ENCODE assay signal across 8 cellular contexts in genomic region chr4:30717208-30718020, GRCh38. TPM values are rescaled to one million over a fixed set of nuclear protein-coding genes. Genes with fewer than 3 reads are reported as not detected.
DNase-seq lines count a peak whose midpoint lies in the region; ATAC-seq and TF ChIP-seq lines count a peak whose summit lies in the region.

No MANE protein-coding gene starts in this region.

- in situ Hi-C loops in T47D (cut with HindIII; ENCODE audit: low pct_unique_long_range_greater_than_20kb, low sequenced_read_pairs) = no loop called here

- H3K4me1 ChIP-seq in BE2C = no peaks in the 10 kb centered on the region
- H3K4me1 ChIP-seq in iPS-20b (ENCODE audit: insufficient read depth, low read length) = peaks cover 10% of the 10 kb centered on the region; the same call in 1 of the 2 replicates
- peaks cover 0 to 10% (median 5%) of the 10 kb centered on the region in 4 donors for H3K4me1 ChIP-seq in sigmoid colon

- ATAC-seq in GM19397 (IDR thresholded peaks at IDR 0.05; ENCODE audit: unreplicated experiment) = peak; percentile 51
- no peak for ATAC-seq in HG03135 (IDR thresholded peaks at IDR 0.05; ENCODE audit: unreplicated experiment)

- no peak for TF ChIP-seq POLR2A in sigmoid colon (IDR thresholded peaks at IDR 0.05)

- H3K27ac ChIP-seq in iPS-20b (ENCODE audit: low read length) = no peak overlapping the region
- H3K27ac ChIP-seq in sigmoid colon = peak overlapping the region; percentile 78 to 89 (median 84)

- H3K36me3 ChIP-seq in BE2C (no peaks in the 10 kb centered on the region), iPS-20b (ENCODE audit: insufficient read depth, low read depth, low read length) (no peaks in the 10 kb centered on the region), sigmoid colon (no peaks in the 10 kb centered on the region)

- intact Hi-C loops in sigmoid colon (cut with DNase I) = loop anchor here (10.0 kb wide), 2 partner anchors 427 to 637 kb away; no protein-coding TSS in a partner anchor

- no peak for TF ChIP-seq CTCF in BE2C (IDR thresholded peaks at IDR 0.05; ENCODE audit: low read depth, low read length)
- no peak for TF ChIP-seq CTCF in sigmoid colon (IDR thresholded peaks at IDR 0.05)

- peak overlapping the region; percentile 75 for H3K4me3 ChIP-seq in BE2C (ENCODE audit: low read depth, low read length)
- peak overlapping the region; percentile 84 for H3K4me3 ChIP-seq in iPS-20b (ENCODE audit: low read length)
- peak overlapping the region; percentile 62 to 92 (median 80) for H3K4me3 ChIP-seq in sigmoid colon

- 1% methylated on average over 55 of the region's 55 CpGs for WGBS in sigmoid colon, 2 donors

- peak overlapping the region; percentile 77; the same call in 1 of the 2 replicates for H3K9ac ChIP-seq in iPS-20b (ENCODE audit: low read depth, low read length)

- H3K9me3 ChIP-seq in BE2C (no peaks in the 10 kb centered on the region), iPS-20b (ENCODE audit: insufficient read depth, low read depth, low read length) (no peaks in the 10 kb centered on the region; the same call in 1 of the 2 replicates), sigmoid colon (no peaks in the 10 kb centered on the region)

- no peak for TF ChIP-seq EP300 in sigmoid colon (IDR thresholded peaks at IDR 0.05)

- H3K27me3 ChIP-seq in BE2C = peaks cover 8% of the 10 kb centered on the region
- peaks cover 38% of the 10 kb centered on the region for H3K27me3 ChIP-seq in iPS-20b (ENCODE audit: insufficient read depth, low read length)
- peaks cover 0 to 4% (median 0%) of the 10 kb centered on the region in 3 donors for H3K27me3 ChIP-seq in sigmoid colon

- DNase-seq in BE2C = peak; percentile 58
- peak; percentile 40 for DNase-seq in NCI-H748 treated with DMSO at 0.1 percent for 48 hours (lab: John Stamatoyannopoulos, UW)
- DNase-seq in T47D (ENCODE audit: low read depth in 1 of 2, low spot score in 1 of 2) = peak; percentile 36 to 66
- DNase-seq in sigmoid colon = peak; percentile 70
- DNase-seq in stimulated activated CD4-positive, alpha-beta T cell treated with anti-CD3 and anti-CD28 coated beads, Interleukin-12 subunit alpha, Interleukin-12 subunit beta, amount 100 ng/mL, for 4 hours = no peak

RNA-seq across cellular contexts. Expression of gene PCDH7, which starts 2.8 kb away (rescaled TPM):
- 4.7 TPM for polyA plus RNA-seq in BE2C (2012; ENCODE audit: insufficient read depth, insufficient read length, low read depth)
- total RNA-seq in sigmoid colon = 100 to 1,000 TPM; 156 to 221 (median 196) TPM
- polyA plus RNA-seq in sigmoid colon = 1 to 10 TPM in 1 of 3 donors, under 1 TPM in 2; 0.60 to 4.6 (median 0.92) TPM
